12 cellular contexts compared by ENCODE assay signal in genomic region chr7:28953628-28954027, GRCh38. TPM values are rescaled to one million over a fixed set of nuclear protein-coding genes. Genes with fewer than 3 reads are reported as not detected.
DNase-seq lines count a peak whose midpoint lies in the region; ATAC-seq and TF ChIP-seq lines count a peak whose summit lies in the region.
"Had no signal": no experiment of that assay in that cellular context is flagged by ENCODE, and none has a peak within 500 bp of the region (broad histone marks: within the 10 kb centered on the region; RNA-seq: fewer than 3 reads in every experiment).

No MANE protein-coding gene starts in this region.

- H3K4ac ChIP-seq in mesenchymal stem cell (ENCODE audit: low read depth in 1 of 2, low read length in 2 of 2): no peak overlapping the region

- peak overlapping the region; percentile 5 for H3K27ac ChIP-seq in right cardiac atrium (ENCODE audit: low read length)
- no peak overlapping the region for H3K27ac ChIP-seq in mesenchymal stem cell (ENCODE audit: low read length, poor library complexity, severe bottlenecking)
- H3K27ac ChIP-seq: vagina had no signal

- H3K27me3 ChIP-seq in right cardiac atrium (ENCODE audit: control insufficient read depth, insufficient read depth) (no peaks in the 10 kb centered on the region), mesenchymal stem cell (ENCODE audit: control insufficient read depth in 1 of 2, insufficient read depth in 1 of 2, low read length in 2 of 2) (peaks cover 36 to 40% of the 10 kb centered on the region in 2 experiments)
- H3K27me3 ChIP-seq: vagina had no signal

- H4K91ac ChIP-seq in mesenchymal stem cell (ENCODE audit: low read length): no peak overlapping the region

- no peaks in the 10 kb centered on the region for H3K79me1 ChIP-seq in mesenchymal stem cell (replicated peaks; ENCODE audit: low read length, poor library complexity, severe bottlenecking)

- WGBS in right cardiac atrium: 12% methylated on average over 4 of the region's 4 CpGs
- WGBS in mesenchymal stem cell: 0% methylated on average over 3 of the region's 4 CpGs

- peaks cover 0 to 8% of the 10 kb centered on the region in 2 experiments for H3K36me3 ChIP-seq in mesenchymal stem cell (ENCODE audit: control insufficient read depth in 1 of 2, insufficient read depth in 2 of 2, low read depth in 1 of 2, low read length in 2 of 2)
- H3K36me3 ChIP-seq: HAP-1, vagina had no signal

- peaks cover 38% of the 10 kb centered on the region for H3K27me3 Mint-ChIP-seq in activated T-helper 17 cell treated with anti-CD3 and anti-CD28 coated beads, Interleukin-2, amount 50 U/mL, for 72 hours

- H3K18ac ChIP-seq in mesenchymal stem cell (ENCODE audit: low read depth in 1 of 2, low read length in 2 of 2): no peak overlapping the region

- H3K4me3 Mint-ChIP-seq in activated T-helper 17 cell treated with anti-CD3 and anti-CD28 coated beads, Interleukin-2, amount 50 U/mL, for 72 hours: no peak overlapping the region
- H3K4me3 Mint-ChIP-seq: activated T-cell treated with anti-CD3 and anti-CD28 coated beads, Interleukin-2, amount 50 U/mL, for 72 hours had no signal

- H2AFZ ChIP-seq in mesenchymal stem cell (ENCODE audit: low read depth, low read length): no peak overlapping the region

- intact Hi-C loops in right cardiac atrium (cut with DNase I) (loop anchor here in 2 of 4 donors (10.0 kb wide), 2 partner anchors 61 to 151 kb away; no protein-coding TSS in a partner anchor), cardiac septum (cut with DNase I) (no loop called here)

- no peak for TF ChIP-seq CTCF in astrocyte of the cerebellum (IDR thresholded peaks at IDR 0.05; ENCODE audit: low read depth, low read length, missing control alignments)

- H4K8ac ChIP-seq in mesenchymal stem cell (ENCODE audit: low read length): no peak overlapping the region

- H2AK5ac ChIP-seq in mesenchymal stem cell (ENCODE audit: low read length, severe bottlenecking): no peak overlapping the region

- DNase-seq in right cardiac atrium (no peak), cardiac septum (ENCODE audit: low spot score) (no peak), astrocyte of the cerebellum (ENCODE audit: low read depth) (peak; percentile 56), mesenchymal stem cell (peak; percentile 94), NCI-H2196 (lab: John Stamatoyannopoulos, UW; ENCODE audit: unreplicated experiment) (no peak), 8988T (no peak)
- DNase-seq: activated T-cell treated with anti-CD3 and anti-CD28 coated beads, Interleukin-2, amount 50 U/mL, for 72 hours; NCI-H1694 treated with DMSO at 0.1 percent for 48 hours had no signal

- no peak overlapping the region for H3K23ac ChIP-seq in mesenchymal stem cell (ENCODE audit: low read length in 2 of 2)

- H3K14ac ChIP-seq in mesenchymal stem cell (ENCODE audit: low read length in 2 of 2): no peak overlapping the region

- no peak overlapping the region for H3K4me2 ChIP-seq in mesenchymal stem cell (ENCODE audit: low read length, poor library complexity, severe bottlenecking)

- peaks cover 6% of the 10 kb centered on the region for H3K4me1 ChIP-seq in right cardiac atrium (ENCODE audit: control insufficient read depth, insufficient read depth, low read length)
- peaks cover 29% of the 10 kb centered on the region for H3K4me1 ChIP-seq in mesenchymal stem cell (ENCODE audit: control insufficient read depth, insufficient read depth, low read depth, low read length)

- in situ Hi-C loops in astrocyte of the cerebellum (cut with HindIII; ENCODE audit: low sequenced_read_pairs): no loop called here

- H3K4me3 ChIP-seq in right cardiac atrium (ENCODE audit: low read length) (no peak overlapping the region), astrocyte of the cerebellum (ENCODE audit: low read depth, low read length) (no peak overlapping the region), mesenchymal stem cell (ENCODE audit: insufficient read depth in 1 of 2, low read depth in 1 of 2, low read length in 2 of 2) (no peak overlapping the region)
- H3K4me3 ChIP-seq: HAP-1, vagina had no signal

- ATAC-seq in right cardiac atrium: no peak
- no peak for ATAC-seq in HG02981 (IDR thresholded peaks at IDR 0.05; ENCODE audit: unreplicated experiment)
- no peak for ATAC-seq in activated T-helper 17 cell treated with anti-CD3 and anti-CD28 coated beads, Interleukin-2, amount 50 U/mL, for 72 hours (replicated peaks)
- ATAC-seq: activated T-cell treated with anti-CD3 and anti-CD28 coated beads, Interleukin-2, amount 50 U/mL, for 72 hours had no signal

- H2BK15ac ChIP-seq in mesenchymal stem cell (ENCODE audit: low read depth, poor library complexity, severe bottlenecking): no peak overlapping the region

- no peaks in the 10 kb centered on the region for H3K9me3 Mint-ChIP-seq in activated T-helper 17 cell treated with anti-CD3 and anti-CD28 coated beads, Interleukin-2, amount 50 U/mL, for 72 hours
- H3K9me3 Mint-ChIP-seq: activated T-cell treated with anti-CD3 and anti-CD28 coated beads, Interleukin-2, amount 50 U/mL, for 72 hours had no signal

- no peak overlapping the region for H3K9ac ChIP-seq in mesenchymal stem cell (ENCODE audit: low read length)

- no peak overlapping the region for H3K27ac Mint-ChIP-seq in activated T-helper 17 cell treated with anti-CD3 and anti-CD28 coated beads, Interleukin-2, amount 50 U/mL, for 72 hours
- H3K27ac Mint-ChIP-seq: activated T-cell treated with anti-CD3 and anti-CD28 coated beads, Interleukin-2, amount 50 U/mL, for 72 hours had no signal

- no peak overlapping the region for H2BK120ac ChIP-seq in mesenchymal stem cell (ENCODE audit: low read depth, low read length)

- no peaks in the 10 kb centered on the region for H3K4me1 Mint-ChIP-seq in activated T-helper 17 cell treated with anti-CD3 and anti-CD28 coated beads, Interleukin-2, amount 50 U/mL, for 72 hours

- no peaks in the 10 kb centered on the region for H3K9me3 ChIP-seq in right cardiac atrium (ENCODE audit: control insufficient read depth, low read length)
- no peaks in the 10 kb centered on the region for H3K9me3 ChIP-seq in mesenchymal stem cell (ENCODE audit: control insufficient read depth, low read length)
- H3K9me3 ChIP-seq: vagina had no signal

- no peak overlapping the region for H2BK12ac ChIP-seq in mesenchymal stem cell (ENCODE audit: low read length in 2 of 2)

- no peak overlapping the region for H2BK5ac ChIP-seq in mesenchymal stem cell (ENCODE audit: low read depth, low read length, poor library complexity, severe bottlenecking)

- H3K36me3 Mint-ChIP-seq in activated T-helper 17 cell treated with anti-CD3 and anti-CD28 coated beads, Interleukin-2, amount 50 U/mL, for 72 hours (ENCODE audit: low read depth): no peaks in the 10 kb centered on the region

RNA-seq across cellular contexts. Expression of gene TRIL, which starts 4.5 kb away (rescaled TPM):
- total RNA-seq in right cardiac atrium (1 to 10 TPM; 1.3 to 2.9 (median 2.5) TPM), cardiac septum (2.6 TPM)
- polyA plus RNA-seq in right cardiac atrium: 0.84 TPM
- polyA plus RNA-seq in mesenchymal stem cell (2013, experiment 1 of 2): 6.3 TPM
- polyA plus RNA-seq in mesenchymal stem cell (2013, experiment 2 of 2): 6.2 TPM
- total RNA-seq in activated T-helper 17 cell treated with anti-CD3 and anti-CD28 coated beads, Interleukin-2, amount 50 U/mL, for 72 hours: not detected
- total RNA-seq: activated T-cell treated with anti-CD3 and anti-CD28 coated beads, Interleukin-2, amount 50 U/mL, for 72 hours had no signal

Comparison
In these comparisons a context has a peak if more than half of its experiments do, and no peak if none do; other contexts are left out.
1. DNase-seq: peak in astrocyte of the cerebellum (single experiment) and mesenchymal stem cell (single experiment); none in right cardiac atrium (0 of 3), cardiac septum (single experiment), NCI-H2196 (single experiment) and 8988T (single experiment).